ENCODE assay signal across 13 cellular contexts in genomic region chr13:46402178-46402577, GRCh38. TPM values are rescaled to one million over a fixed set of nuclear protein-coding genes. Genes with fewer than 3 reads are reported as not detected.
A peak's percentile ranks its signal among the peaks of the same experiment; 100 is the strongest.
DNase-seq lines count a peak whose midpoint lies in the region; TF ChIP-seq lines count a peak whose summit lies in the region.
"Had no signal": no experiment of that assay in that cellular context is flagged by ENCODE, and none has a peak within 500 bp of the region (broad histone marks: within the 10 kb centered on the region; RNA-seq: fewer than 3 reads in every experiment).

No MANE protein-coding gene starts in this region.

- H3K4ac ChIP-seq in mesendoderm (ENCODE audit: low read depth, low read length): no peak overlapping the region

- H3K36me3 ChIP-seq in OCI-LY7 (ENCODE audit: insufficient read depth, low read length) (peaks cover 8% of the 10 kb centered on the region; the same call in 1 of the 2 replicates), mesendoderm (ENCODE audit: control insufficient read depth, insufficient read depth, low read length) (no peaks in the 10 kb centered on the region), SJCRH30 (no peaks in the 10 kb centered on the region), GM23248 (ENCODE audit: low read depth) (no peaks in the 10 kb centered on the region), brain microvascular endothelial cell (replicated peaks) (no peaks in the 10 kb centered on the region)

- H3K27me3 Mint-ChIP-seq in CD14-positive monocyte (ENCODE audit: low read depth in 3 of 3): no peaks in the 10 kb centered on the region

- no peak overlapping the region for H3K4me3 Mint-ChIP-seq in CD14-positive monocyte
- H3K4me3 Mint-ChIP-seq: CD4-positive, CD25-positive, alpha-beta regulatory T cell; GM23338 had no signal

- no peaks in the 10 kb centered on the region for H3K36me3 Mint-ChIP-seq in CD14-positive monocyte
- H3K36me3 Mint-ChIP-seq: CD4-positive, CD25-positive, alpha-beta regulatory T cell had no signal

- no CpG with 5 or more reads among the region's 2 CpGs for WGBS in mesendoderm (ENCODE audit: extremely low coverage, insufficient coverage, low lambda C conversion rate)
- WGBS in GM23248 (ENCODE audit: low coverage in 1 of 2, low lambda C conversion rate in 2 of 2, missing lambda C conversion rate in 2 of 2), 2 experiments: 72 to 87% methylated on average over 2 of the region's 2 CpGs

- POLR2A ChIA-PET in OCI-LY7 (lab: Charles Lee): interaction anchor here (0.7 to 5.8 kb wide), 3 partner anchors 12 to 224 kb away, joined by 3 to 82 read pairs (median 6); partner anchors contain the start of gene RUBCNL

- H3K27ac ChIP-seq in OCI-LY7 (ENCODE audit: low read depth, low read length, poor library complexity, severe bottlenecking): peak overlapping the region; percentile 84
- no peak overlapping the region for H3K27ac ChIP-seq in mesendoderm (ENCODE audit: low read depth, low read length)
- no peak overlapping the region for H3K27ac ChIP-seq in SJCRH30
- H3K27ac ChIP-seq in GM23248: no peak overlapping the region
- no peak overlapping the region for H3K27ac ChIP-seq in brain microvascular endothelial cell
- H3K27ac ChIP-seq: A549 had no signal

- TF ChIP-seq CTCF in CD14-positive monocyte (IDR thresholded peaks at IDR 0.05) (no peak), OCI-LY7 (conservative IDR thresholded peaks at IDR 0.05; ENCODE audit: low read length) (no peak), brain microvascular endothelial cell (IDR thresholded peaks at IDR 0.05; ENCODE audit: low read depth, low read length, missing control alignments) (no peak)

- H3K4me3 ChIP-seq in OCI-LY7 (ENCODE audit: low read depth, low read length, poor library complexity, severe bottlenecking) (no peak overlapping the region), mesendoderm (ENCODE audit: low read length) (no peak overlapping the region), SJCRH30 (no peak overlapping the region), GM23248 (no peak overlapping the region), brain microvascular endothelial cell (ENCODE audit: low read depth, low read length) (no peak overlapping the region)
- H3K4me3 ChIP-seq: A549, GM23338 had no signal

- H3K79me1 ChIP-seq in mesendoderm (ENCODE audit: low read length): no peaks in the 10 kb centered on the region

- H4K5ac ChIP-seq in mesendoderm (ENCODE audit: low read length): no peak overlapping the region

- H3K27me3 ChIP-seq in mesendoderm (ENCODE audit: insufficient read depth, low read length, poor library complexity) (no peaks in the 10 kb centered on the region), SJCRH30 (no peaks in the 10 kb centered on the region), GM23248 (replicated peaks; ENCODE audit: insufficient read depth) (no peaks in the 10 kb centered on the region), brain microvascular endothelial cell (replicated peaks) (no peaks in the 10 kb centered on the region)

- H2AFZ ChIP-seq in OCI-LY7 (ENCODE audit: low read length) (no peak overlapping the region; the same call in 1 of the 2 replicates), GM23248 (no peak overlapping the region)
- H2AFZ ChIP-seq: GM23338 had no signal

- no peak overlapping the region for H2BK15ac ChIP-seq in mesendoderm (replicated peaks; ENCODE audit: low read depth)

- H3K79me2 ChIP-seq in OCI-LY7 (ENCODE audit: insufficient read depth, low read depth, low read length) (no peaks in the 10 kb centered on the region), mesendoderm (ENCODE audit: control insufficient read depth, insufficient read depth, low read length) (no peaks in the 10 kb centered on the region), GM23248 (ENCODE audit: insufficient read depth) (no peaks in the 10 kb centered on the region)

- H3K9ac ChIP-seq in mesendoderm (ENCODE audit: low read length) (no peak overlapping the region), GM23248 (no peak overlapping the region)

- H3K9me2 ChIP-seq in OCI-LY7 (ENCODE audit: insufficient read depth, low read length): no peaks in the 10 kb centered on the region
- no peaks in the 10 kb centered on the region for H3K9me2 ChIP-seq in GM23248 (ENCODE audit: insufficient read depth)

- no peak overlapping the region for H4K8ac ChIP-seq in mesendoderm (ENCODE audit: low read depth, low read length)

- H3K9me3 ChIP-seq in OCI-LY7 (ENCODE audit: low read length) (peaks cover 15% of the 10 kb centered on the region), SJCRH30 (replicated peaks) (0 out of 2 replicates have a peak, but pooled peaks cover 4% of the 10 kb centered on the region), GM23248 (ENCODE audit: low read depth) (no peaks in the 10 kb centered on the region)
- H3K9me3 ChIP-seq: A549 had no signal

- H3F3A ChIP-seq in GM23248 (ENCODE audit: insufficient read depth): peaks cover 16% of the 10 kb centered on the region

- H3K56ac ChIP-seq in mesendoderm (ENCODE audit: low read length): no peak overlapping the region

- H4K20me1 ChIP-seq in OCI-LY7 (ENCODE audit: insufficient read depth, low read length) (no peaks in the 10 kb centered on the region), GM23248 (ENCODE audit: insufficient read depth) (no peaks in the 10 kb centered on the region)

- no peak overlapping the region for H2AK5ac ChIP-seq in mesendoderm (ENCODE audit: low read length)

- no peak overlapping the region for H2BK120ac ChIP-seq in mesendoderm (ENCODE audit: low read depth, low read length)

- H3K18ac ChIP-seq in mesendoderm (ENCODE audit: low read length): no peak overlapping the region

- H3K4me1 ChIP-seq in OCI-LY7 (ENCODE audit: insufficient read depth, low read length, poor library complexity, severe bottlenecking) (peaks cover 79% of the 10 kb centered on the region), mesendoderm (ENCODE audit: control insufficient read depth, low read depth, low read length) (peaks cover 4% of the 10 kb centered on the region), SJCRH30 (no peaks in the 10 kb centered on the region), GM23248 (ENCODE audit: insufficient read depth) (peaks cover 16% of the 10 kb centered on the region)
- H3K4me1 ChIP-seq: A549 had no signal

- H3K9me3 Mint-ChIP-seq in CD14-positive monocyte: peaks cover 0 to 2% (median 0%) of the 10 kb centered on the region in 7 donors

- peak overlapping the region; percentile 56 for H3K4me2 ChIP-seq in OCI-LY7 (ENCODE audit: low read length)
- H3K4me2 ChIP-seq in mesendoderm (ENCODE audit: low read length): no peak overlapping the region
- no peak overlapping the region for H3K4me2 ChIP-seq in GM23248 (ENCODE audit: unreplicated experiment)
- H3K4me2 ChIP-seq: A549, GM23338 had no signal

- no peak overlapping the region for H3K23ac ChIP-seq in mesendoderm (ENCODE audit: low read length)

- BruUV-seq in OCI-LY7 (replicated peaks; lab: Mats Ljungman, UMichigan): no TSS peak

- DNase-seq in CD14-positive monocyte (ENCODE audit: low spot score) (no peak), OCI-LY7 (ENCODE audit: low spot score) (no peak), mesendoderm (no peak), SJCRH30 (no peak), GM23248 (no peak), brain microvascular endothelial cell (no peak)
- DNase-seq: CD4-positive, CD25-positive, alpha-beta regulatory T cell; DMS53; H7 had no signal

- CTCF ChIA-PET in OCI-LY7 (lab: Charles Lee; ENCODE audit: unreplicated experiment): no interaction called here

- in situ Hi-C loops in GM23248 (cut with MboI): no loop called here
- in situ Hi-C loops in brain microvascular endothelial cell (cut with HindIII; ENCODE audit: low pct_ligation_motif_present, low sequenced_read_pairs): no loop called here

- peak overlapping the region in 6 of 7 donors; percentile 21 to 79 (median 44) for H3K27ac Mint-ChIP-seq in CD14-positive monocyte
- H3K27ac Mint-ChIP-seq: CD4-positive, CD25-positive, alpha-beta regulatory T cell; GM23338 had no signal

- H2BK5ac ChIP-seq in mesendoderm (ENCODE audit: low read length): peak overlapping the region; percentile 82

- peaks cover 65% of the 10 kb centered on the region for H3K4me1 Mint-ChIP-seq in CD14-positive monocyte

- intact Hi-C loops in CD14-positive monocyte (cut with micrococcal nuclease) (loop anchor here (5.0 to 10.0 kb wide), 3 partner anchors 47 to 227 kb away; no protein-coding TSS in a partner anchor), OCI-LY7 (cut with micrococcal nuclease; ENCODE audit: unreplicated experiment) (no loop called here)

RNA-seq across cellular contexts. Expression of gene RUBCNL, which starts 15.1 kb away (rescaled TPM):
- polyA plus RNA-seq in CD14-positive monocyte (1 to 10 TPM; 1.5 to 2.8 TPM), GM23248 (2016; fragmentation: Nextera tagmentation; extraction: Ambion mirVana) (1.1 and 1.3 TPM in 2 replicates)
- 316 and 383 TPM in 2 replicates for total RNA-seq in OCI-LY7 (2014; rRNA removed; shearing (Covaris generic))
- 352 and 446 TPM in 2 replicates for total RNA-seq in OCI-LY7 (2022)
- 2.9 TPM for polyA plus RNA-seq in mesendoderm (2013, experiment 1 of 2)
- polyA plus RNA-seq in mesendoderm (2013, experiment 2 of 2): 2.8 TPM
- total RNA-seq in SJCRH30 (2014; rRNA removed; shearing (Covaris generic)): 1.8 TPM in 2 replicates
- total RNA-seq in GM23248 (2014; rRNA removed; shearing (Covaris generic)): 2.1 and 2.7 TPM in 2 replicates
- total RNA-seq: CD4-positive, CD25-positive, alpha-beta regulatory T cell; Daoy had no signal
- polyA plus RNA-seq: A549, AG04450 had no signal

Comparison
In these comparisons a context has a peak if more than half of its experiments do, and no peak if none do; other contexts are left out.
1. RNA of gene RUBCNL, which starts 15.1 kb away (total RNA-seq): 316 to 446 TPM in OCI-LY7; 2.1 to 2.7 TPM in GM23248 and 1.8 TPM in SJCRH30; every median in the first group is over 10 times any median in the second.